In the genomic region with DNA sequence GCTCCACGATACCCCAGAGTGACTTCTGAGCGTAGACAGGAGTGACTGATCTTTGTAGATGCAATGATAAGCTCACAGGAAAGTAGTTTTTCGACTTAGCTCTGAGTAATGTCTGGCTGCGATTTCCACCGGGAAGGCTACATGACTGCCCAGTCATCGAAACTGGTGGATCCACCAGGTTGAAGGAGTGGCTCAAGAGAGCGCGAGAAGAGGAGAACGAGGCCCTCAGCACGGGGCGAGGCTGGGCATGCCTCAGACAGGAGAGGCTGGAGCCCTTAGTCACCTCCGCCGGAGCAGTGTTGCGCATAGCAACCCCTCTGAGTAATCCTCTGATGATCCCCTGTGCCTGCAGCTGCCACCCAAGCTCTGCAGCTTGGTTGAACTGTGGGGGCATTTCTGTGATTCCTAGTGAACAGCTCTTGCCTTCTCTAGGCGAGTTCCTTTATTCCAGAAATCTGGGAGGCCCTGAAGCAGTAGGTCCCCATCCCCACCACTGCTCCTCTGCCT, we compare ENCODE assay signal across 9 cellular contexts. TPM values are rescaled to one million over a fixed set of nuclear protein-coding genes. Genes with fewer than 3 reads are reported as not detected.
DNase-seq lines count a peak whose midpoint lies in the region; ATAC-seq and TF ChIP-seq lines count a peak whose summit lies in the region.
"Had no signal": no experiment of that assay in that cellular context is flagged by ENCODE, and none has a peak within 500 bp of the region (broad histone marks: within the 10 kb centered on the region; RNA-seq: fewer than 3 reads in every experiment).

No MANE protein-coding gene starts in this region.

- ATAC-seq in activated CD8-positive, alpha-beta T cell treated with anti-CD3 and anti-CD28 coated beads for 36 hours = no peak
- no peak for ATAC-seq in activated CD8-positive, alpha-beta T cell treated with anti-CD3 and anti-CD28 coated beads, Interleukin-2, amount 10 ng/mL, durations not matched to agents 7 days and 5 days
- ATAC-seq: CD8-positive, alpha-beta T cell had no signal

- intact Hi-C loops in activated CD8-positive, alpha-beta T cell treated with anti-CD3 and anti-CD28 coated beads for 36 hours (cut with micrococcal nuclease) = loop anchor here (5.0 kb wide), 1 partner anchor 298 kb away; no protein-coding TSS in a partner anchor

- no peaks in the 10 kb centered on the region for H3K9me3 Mint-ChIP-seq in activated CD8-positive, alpha-beta T cell treated with anti-CD3 and anti-CD28 coated beads for 36 hours
- peaks cover 9% of the 10 kb centered on the region for H3K9me3 Mint-ChIP-seq in activated CD8-positive, alpha-beta T cell treated with anti-CD3 and anti-CD28 coated beads, Interleukin-2, amount 10 ng/mL, durations not matched to agents 7 days and 5 days (ENCODE audit: insufficient read depth)
- H3K9me3 Mint-ChIP-seq: CD8-positive, alpha-beta T cell had no signal

- H3K4me3 Mint-ChIP-seq in activated CD8-positive, alpha-beta T cell treated with anti-CD3 and anti-CD28 coated beads for 36 hours = no peak overlapping the region
- H3K4me3 Mint-ChIP-seq in activated CD8-positive, alpha-beta T cell treated with anti-CD3 and anti-CD28 coated beads, Interleukin-2, amount 10 ng/mL, durations not matched to agents 7 days and 5 days = no peak overlapping the region
- H3K4me3 Mint-ChIP-seq: CD8-positive, alpha-beta T cell had no signal

- H3K27ac Mint-ChIP-seq in activated CD8-positive, alpha-beta T cell treated with anti-CD3 and anti-CD28 coated beads for 36 hours = peak overlapping the region; percentile 3
- H3K27ac Mint-ChIP-seq in activated CD8-positive, alpha-beta T cell treated with anti-CD3 and anti-CD28 coated beads, Interleukin-2, amount 10 ng/mL, durations not matched to agents 7 days and 5 days = no peak overlapping the region
- H3K27ac Mint-ChIP-seq: CD8-positive, alpha-beta T cell had no signal

- no peaks in the 10 kb centered on the region for H3K36me3 ChIP-seq in smooth muscle cell (ENCODE audit: low read depth)

- no peaks in the 10 kb centered on the region for H3K27me3 Mint-ChIP-seq in activated CD8-positive, alpha-beta T cell treated with anti-CD3 and anti-CD28 coated beads for 36 hours
- H3K27me3 Mint-ChIP-seq in activated CD8-positive, alpha-beta T cell treated with anti-CD3 and anti-CD28 coated beads, Interleukin-2, amount 10 ng/mL, durations not matched to agents 7 days and 5 days (ENCODE audit: low read depth) = no peaks in the 10 kb centered on the region

- CTCF ChIA-PET in activated CD8-positive, alpha-beta T cell treated with anti-CD3 and anti-CD28 coated beads for 36 hours (lab: Charles Lee) = interaction anchor here (1.2 to 1.9 kb wide), 2 partner anchors 155 to 159 kb away, joined by 3 to 5 read pairs; no protein-coding TSS in a partner anchor
- CTCF ChIA-PET in activated CD8-positive, alpha-beta T cell treated with anti-CD3 and anti-CD28 coated beads, Interleukin-2, amount 10 ng/mL, durations not matched to agents 7 days and 5 days (lab: Charles Lee) = interaction anchor here (1.0 to 1.6 kb wide), 3 partner anchors 169 to 297 kb away, joined by 3 to 5 read pairs (median 5); no protein-coding TSS in a partner anchor

- POLR2A ChIA-PET in activated CD8-positive, alpha-beta T cell treated with anti-CD3 and anti-CD28 coated beads for 36 hours (lab: Charles Lee) = interaction anchor here (1.2 kb wide), 1 partner anchor 10 kb away, joined by 3 read pairs; no protein-coding TSS in a partner anchor
- POLR2A ChIA-PET in activated CD8-positive, alpha-beta T cell treated with anti-CD3 and anti-CD28 coated beads, Interleukin-2, amount 10 ng/mL, durations not matched to agents 7 days and 5 days (lab: Charles Lee) = interaction anchor here (0.6 kb wide), 1 partner anchor 173 kb away, joined by 3 read pairs; no protein-coding TSS in a partner anchor

- H3K27ac ChIP-seq in smooth muscle cell (ENCODE audit: low read depth) = peak overlapping the region; percentile 98

- no peak for TF ChIP-seq CTCF in activated CD8-positive, alpha-beta T cell treated with anti-CD3 and anti-CD28 coated beads for 36 hours (IDR thresholded peaks at IDR 0.05)
- TF ChIP-seq CTCF in epithelial cell of proximal tubule (conservative IDR thresholded peaks at IDR 0.05; ENCODE audit: low read depth, low read length) (no peak), smooth muscle cell (IDR thresholded peaks at IDR 0.05; ENCODE audit: borderline replicate concordance, insufficient read depth, poor library complexity, severe bottlenecking) (no peak)

- H3F3A ChIP-seq in smooth muscle cell (ENCODE audit: low read depth) = peaks cover 9% of the 10 kb centered on the region

- H3K36me3 Mint-ChIP-seq in activated CD8-positive, alpha-beta T cell treated with anti-CD3 and anti-CD28 coated beads for 36 hours (ENCODE audit: low read depth) = peaks cover 33% of the 10 kb centered on the region
- H3K36me3 Mint-ChIP-seq in activated CD8-positive, alpha-beta T cell treated with anti-CD3 and anti-CD28 coated beads, Interleukin-2, amount 10 ng/mL, durations not matched to agents 7 days and 5 days (ENCODE audit: low read depth) = peaks cover 30% of the 10 kb centered on the region

- peaks cover 61% of the 10 kb centered on the region for H3K79me2 ChIP-seq in smooth muscle cell (ENCODE audit: low read depth)

- H4K20me1 ChIP-seq in smooth muscle cell (ENCODE audit: low read depth) = peaks cover 76% of the 10 kb centered on the region

- H3K9ac ChIP-seq in smooth muscle cell (ENCODE audit: low read depth) = peak overlapping the region; percentile 90

- peaks cover 7% of the 10 kb centered on the region for H3K4me1 ChIP-seq in smooth muscle cell (ENCODE audit: low read depth)

- no peak for DNase-seq in activated CD8-positive, alpha-beta T cell treated with anti-CD3 and anti-CD28 coated beads for 36 hours
- no peak for DNase-seq in activated CD8-positive, alpha-beta T cell treated with anti-CD3 and anti-CD28 coated beads, Interleukin-2, amount 10 ng/mL, durations not matched to agents 7 days and 5 days
- peak; percentile 86 for DNase-seq in NCI-H748 (lab: John Stamatoyannopoulos, UW; ENCODE audit: unreplicated experiment)
- DNase-seq in epithelial cell of proximal tubule (ENCODE audit: low read depth) = peak; percentile 80
- DNase-seq in smooth muscle cell (lab: John Stamatoyannopoulos, UW; ENCODE audit: unreplicated experiment) = peak; percentile 28
- DNase-seq in RPMI8226 = no peak
- no peak for DNase-seq in HUDEP-2 (lab: John Stamatoyannopoulos, UW; ENCODE audit: unreplicated experiment in 76 of 76)
- DNase-seq in ecto neural progenitor cell (ENCODE audit: low spot score) = no peak

- H3K9me3 ChIP-seq in smooth muscle cell (replicated peaks; ENCODE audit: low read depth) = no peaks in the 10 kb centered on the region

- 17% methylated on average over 15 of the region's 15 CpGs for WGBS in smooth muscle cell (ENCODE audit: low lambda C conversion rate)

- no peak overlapping the region for H2AFZ ChIP-seq in smooth muscle cell (ENCODE audit: low read depth)

- no peaks in the 10 kb centered on the region for H3K27me3 ChIP-seq in smooth muscle cell (ENCODE audit: low read depth)

- H3K4me3 ChIP-seq in epithelial cell of proximal tubule (ENCODE audit: low read depth, low read length) (peak overlapping the region; percentile 19), smooth muscle cell (no peak overlapping the region)

- H3K4me2 ChIP-seq in smooth muscle cell = peak overlapping the region; percentile 74

- H3K4me1 Mint-ChIP-seq in activated CD8-positive, alpha-beta T cell treated with anti-CD3 and anti-CD28 coated beads for 36 hours (ENCODE audit: low read depth) = peaks cover 27% of the 10 kb centered on the region
- H3K4me1 Mint-ChIP-seq in activated CD8-positive, alpha-beta T cell treated with anti-CD3 and anti-CD28 coated beads, Interleukin-2, amount 10 ng/mL, durations not matched to agents 7 days and 5 days (ENCODE audit: low read depth) = peaks cover 37% of the 10 kb centered on the region

RNA-seq across cellular contexts. Expression of a gene that starts 25.6 kb away (rescaled TPM):
- 1 to 10 TPM; 7.7 TPM for total RNA-seq in activated CD8-positive, alpha-beta T cell treated with anti-CD3 and anti-CD28 coated beads for 36 hours
- 10 to 100 TPM; 17.6 to 18.1 TPM for total RNA-seq in activated CD8-positive, alpha-beta T cell treated with anti-CD3 and anti-CD28 coated beads, Interleukin-2, amount 10 ng/mL, durations not matched to agents 7 days and 5 days
- total RNA-seq in epithelial cell of proximal tubule (45.7 and 46.3 TPM in 2 replicates), smooth muscle cell (44.3 and 45.6 TPM in 2 replicates)
- polyA plus RNA-seq in smooth muscle cell = 36.8 and 43.1 TPM in 2 replicates

Comparison
In these comparisons a context has a peak if more than half of its experiments do, and no peak if none do; other contexts are left out.
1. DNase-seq: peak in NCI-H748 (single experiment), epithelial cell of proximal tubule (single experiment) and smooth muscle cell (single experiment); none in activated CD8-positive, alpha-beta T cell treated with anti-CD3 and anti-CD28 coated beads for 36 hours (single experiment), activated CD8-positive, alpha-beta T cell treated with anti-CD3 and anti-CD28 coated beads, Interleukin-2, amount 10 ng/mL, durations not matched to agents 7 days and 5 days (single experiment), RPMI8226 (single experiment), HUDEP-2 (0 of 76) and ecto neural progenitor cell (single experiment).